In the genomic region with DNA sequence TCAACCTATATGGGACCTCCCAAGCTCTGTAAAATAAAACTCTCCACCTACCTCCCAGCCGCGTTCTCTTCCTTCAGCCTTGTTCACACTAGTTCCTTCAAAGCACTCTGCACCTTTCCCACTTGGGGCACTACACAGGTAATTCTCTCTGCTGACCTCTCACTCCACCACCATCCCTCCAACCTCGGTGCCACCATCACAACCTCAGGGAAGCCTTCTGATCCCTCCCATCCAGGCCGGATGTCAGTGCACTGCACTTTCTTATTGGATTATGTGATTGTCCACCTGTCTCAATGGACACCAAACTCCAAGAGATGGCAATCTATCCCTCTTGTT, we compare ENCODE assay signal across 1 cellular context.
TF ChIP-seq lines count a peak whose summit lies in the region.

No MANE protein-coding gene starts in this region.

TF ChIP-seq in A549, 52 proteins besides CTCF, POLR2A, EP300 and RAD21 (continued from another document):
- TF ChIP-seq, protein P1, sequence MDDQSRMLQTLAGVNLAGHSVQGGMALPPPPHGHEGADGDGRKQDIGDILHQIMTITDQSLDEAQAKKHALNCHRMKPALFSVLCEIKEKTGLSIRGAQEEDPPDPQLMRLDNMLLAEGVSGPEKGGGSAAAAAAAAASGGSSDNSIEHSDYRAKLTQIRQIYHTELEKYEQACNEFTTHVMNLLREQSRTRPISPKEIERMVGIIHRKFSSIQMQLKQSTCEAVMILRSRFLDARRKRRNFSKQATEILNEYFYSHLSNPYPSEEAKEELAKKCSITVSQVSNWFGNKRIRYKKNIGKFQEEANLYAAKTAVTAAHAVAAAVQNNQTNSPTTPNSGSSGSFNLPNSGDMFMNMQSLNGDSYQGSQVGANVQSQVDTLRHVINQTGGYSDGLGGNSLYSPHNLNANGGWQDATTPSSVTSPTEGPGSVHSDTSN (IDR thresholded peaks at IDR 0.05), result no peak
- TF ChIP-seq BHLHE40 (IDR thresholded peaks at IDR 0.05; ENCODE audit: low read depth, low read length) (no peak), HOXB13 (CRISPR knock-in tag; IDR thresholded peaks at IDR 0.05; ENCODE audit: low read depth) (no peak), FOSL2 (IDR thresholded peaks at IDR 0.05) (no peak), FOSL2 (CRISPR knock-in tag; IDR thresholded peaks at IDR 0.05) (no peak), HOXA7 (CRISPR knock-in tag; IDR thresholded peaks at IDR 0.05) (no peak), EHF (CRISPR knock-in tag; IDR thresholded peaks at IDR 0.05) (no peak), RCOR1 (IDR thresholded peaks at IDR 0.05; ENCODE audit: low read depth, low read length) (no peak), ESRRA (IDR thresholded peaks at IDR 0.05; ENCODE audit: borderline replicate concordance, low read length) (no peak), CBX8 (IDR thresholded peaks at IDR 0.05) (no peak), CHD4 (IDR thresholded peaks at IDR 0.05; ENCODE audit: borderline replicate concordance) (no peak)
TF ChIP-seq in A549: peak in this region for 0.
